1 cellular context compared by ENCODE assay signal in genomic region chr3:156873906-156874305, GRCh38.
TF ChIP-seq lines count a peak whose summit lies in the region.

No MANE protein-coding gene starts in this region.

TF ChIP-seq in K562, 482 proteins besides CTCF, POLR2A, EP300 and RAD21 (continued from another document):
- TF ChIP-seq TEAD2 (tag; IDR thresholded peaks at IDR 0.05) (no peak), CCNT2 (IDR thresholded peaks at IDR 0.05; ENCODE audit: borderline replicate concordance, extremely low read depth, insufficient read length, low read depth, low read length) (no peak), MTA2 (IDR thresholded peaks at IDR 0.05; ENCODE audit: low read depth) (no peak), MXD1 (CRISPR knock-in tag; IDR thresholded peaks at IDR 0.05; ENCODE audit: borderline replicate concordance, poor library complexity, severe bottlenecking) (no peak)
TF ChIP-seq in K562: peak in this region for 7.
